Comparison of ENCODE assay signal across 20 cellular contexts in genomic region chr4:185834088-185834487, GRCh38. TPM values are rescaled to one million over a fixed set of nuclear protein-coding genes. Genes with fewer than 3 reads are reported as not detected.
"Had no signal": no experiment of that assay in that cellular context is flagged by ENCODE, and none has a peak within 500 bp of the region (broad histone marks: within the 10 kb centered on the region; RNA-seq: fewer than 3 reads in every experiment).

No MANE protein-coding gene starts in this region.

- H3K27me3 Mint-ChIP-seq: natural killer cell treated with Interleukin-12 subunit alpha and Interleukin-12 subunit beta and Interleukin-15 and Interleukin-18, amount 100 ng/mL, for 72 hours had no signal

- H3K4me3 ChIP-seq: coronary artery, lower lobe of right lung, stomach, thoracic aorta, transverse colon had no signal

- H3K36me3 Mint-ChIP-seq: memory B cell; natural killer cell treated with Interleukin-12 subunit alpha and Interleukin-12 subunit beta and Interleukin-15 and Interleukin-18, amount 100 ng/mL, for 72 hours had no signal

- H3K4me3 Mint-ChIP-seq: endodermal cell; memory B cell; natural killer cell treated with Interleukin-12 subunit alpha and Interleukin-12 subunit beta and Interleukin-15 and Interleukin-18, amount 100 ng/mL, for 72 hours had no signal

- ATAC-seq: foreskin keratinocyte; left lobe of liver; lower lobe of right lung; natural killer cell treated with Interleukin-12 subunit alpha and Interleukin-12 subunit beta and Interleukin-15 and Interleukin-18, amount 100 ng/mL, for 72 hours had no signal

- H3K36me3 ChIP-seq: lower lobe of right lung, stomach, thoracic aorta, transverse colon had no signal

- H3K27ac Mint-ChIP-seq: endodermal cell; memory B cell; natural killer cell treated with Interleukin-12 subunit alpha and Interleukin-12 subunit beta and Interleukin-15 and Interleukin-18, amount 100 ng/mL, for 72 hours had no signal

- H3K9me3 ChIP-seq: lower lobe of right lung, stomach, thoracic aorta, transverse colon had no signal

- DNase-seq: effector CD4-positive, alpha-beta T cell; endodermal cell; erythroblast; foreskin keratinocyte; head of caudate nucleus; hypothalamus; kidney glomerular epithelial cell; lower lobe of right lung; midbrain; small intestine; stimulated activated CD4-positive, alpha-beta T cell treated with anti-CD3 and anti-CD28 coated beads, Interleukin-12 subunit alpha, Interleukin-12 subunit beta, amount 100 ng/mL, for 4 hours; stimulated activated naive CD4-positive, alpha-beta T cell; stomach; substantia nigra; transverse colon had no signal

- H3K27ac ChIP-seq: coronary artery, foreskin keratinocyte, lower lobe of right lung, stomach, thoracic aorta, transverse colon had no signal

- H3K9me3 Mint-ChIP-seq: endodermal cell, memory B cell had no signal

- H3K4me1 Mint-ChIP-seq: memory B cell had no signal

- H3K27me3 ChIP-seq: foreskin keratinocyte, stomach, transverse colon had no signal

RNA-seq across cellular contexts. Expression of gene SORBS2, which starts 22.1 kb away (rescaled TPM):
- total RNA-seq: natural killer cell treated with Interleukin-12 subunit alpha and Interleukin-12 subunit beta and Interleukin-15 and Interleukin-18, amount 100 ng/mL, for 72 hours had no signal
